1 cellular context compared by ENCODE assay signal in the genomic region with DNA sequence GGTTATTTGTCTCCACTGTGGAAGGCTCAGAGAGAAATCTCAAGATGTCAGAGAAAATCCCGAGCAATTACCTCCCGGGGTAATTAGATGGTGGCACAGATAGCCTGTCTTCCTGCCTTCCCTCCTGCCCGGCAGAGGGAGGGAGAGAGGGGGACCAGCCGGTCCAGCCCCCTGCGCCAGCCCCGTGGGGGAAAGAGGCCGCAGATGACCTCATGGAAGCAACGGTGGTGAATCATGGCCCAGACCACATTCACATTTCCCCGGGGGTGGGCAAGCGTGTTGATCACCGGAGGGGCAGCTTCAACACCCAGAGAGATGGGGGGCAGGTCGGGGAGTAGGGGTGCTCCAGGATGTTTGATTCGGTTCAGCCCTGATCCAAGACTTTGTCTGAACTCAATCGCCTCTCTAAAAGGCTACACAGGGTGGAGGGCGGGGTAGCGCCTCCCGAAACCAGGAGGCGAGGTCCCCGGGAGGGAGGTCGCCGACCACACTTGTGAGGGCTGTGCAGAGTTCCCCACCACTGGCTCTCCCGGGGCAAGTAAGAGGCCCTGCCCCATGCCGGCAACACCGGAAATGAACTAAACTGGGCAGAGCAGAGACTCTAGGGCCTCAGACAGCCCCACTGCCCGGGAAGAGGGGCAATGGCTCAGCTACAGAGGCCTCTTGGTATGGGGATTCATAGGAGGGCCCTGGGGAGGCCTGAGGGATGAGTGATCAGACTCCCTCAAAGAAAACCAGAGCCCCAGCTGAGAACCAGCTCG.
A peak's percentile ranks its signal among the peaks of the same experiment; 100 is the strongest.
TF ChIP-seq lines count a peak whose summit lies in the region.

No MANE protein-coding gene starts in this region.

TF ChIP-seq in K562, 482 proteins besides CTCF, POLR2A, EP300 and RAD21 (continued from another document):
- TF ChIP-seq, protein P1, sequence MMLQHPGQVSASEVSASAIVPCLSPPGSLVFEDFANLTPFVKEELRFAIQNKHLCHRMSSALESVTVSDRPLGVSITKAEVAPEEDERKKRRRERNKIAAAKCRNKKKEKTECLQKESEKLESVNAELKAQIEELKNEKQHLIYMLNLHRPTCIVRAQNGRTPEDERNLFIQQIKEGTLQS (IDR thresholded peaks at IDR 0.05): peak; percentile 74
- TF ChIP-seq, protein P1 (CRISPR knock-in tag; conservative IDR thresholded peaks at IDR 0.05): no peak
- peak; percentile 67 for TF ChIP-seq ATF7 (IDR thresholded peaks at IDR 0.05)
- TF ChIP-seq CEBPG (CRISPR knock-in tag; IDR thresholded peaks at IDR 0.05): no peak
- TF ChIP-seq CEBPG (tag; conservative IDR thresholded peaks at IDR 0.05 in 1 of 2, IDR thresholded peaks at IDR 0.05 in 1 of 2): peak in 1 of 2 experiments; percentile 36; a peak in 2 of 4 replicates
- TF ChIP-seq, protein P2, sequence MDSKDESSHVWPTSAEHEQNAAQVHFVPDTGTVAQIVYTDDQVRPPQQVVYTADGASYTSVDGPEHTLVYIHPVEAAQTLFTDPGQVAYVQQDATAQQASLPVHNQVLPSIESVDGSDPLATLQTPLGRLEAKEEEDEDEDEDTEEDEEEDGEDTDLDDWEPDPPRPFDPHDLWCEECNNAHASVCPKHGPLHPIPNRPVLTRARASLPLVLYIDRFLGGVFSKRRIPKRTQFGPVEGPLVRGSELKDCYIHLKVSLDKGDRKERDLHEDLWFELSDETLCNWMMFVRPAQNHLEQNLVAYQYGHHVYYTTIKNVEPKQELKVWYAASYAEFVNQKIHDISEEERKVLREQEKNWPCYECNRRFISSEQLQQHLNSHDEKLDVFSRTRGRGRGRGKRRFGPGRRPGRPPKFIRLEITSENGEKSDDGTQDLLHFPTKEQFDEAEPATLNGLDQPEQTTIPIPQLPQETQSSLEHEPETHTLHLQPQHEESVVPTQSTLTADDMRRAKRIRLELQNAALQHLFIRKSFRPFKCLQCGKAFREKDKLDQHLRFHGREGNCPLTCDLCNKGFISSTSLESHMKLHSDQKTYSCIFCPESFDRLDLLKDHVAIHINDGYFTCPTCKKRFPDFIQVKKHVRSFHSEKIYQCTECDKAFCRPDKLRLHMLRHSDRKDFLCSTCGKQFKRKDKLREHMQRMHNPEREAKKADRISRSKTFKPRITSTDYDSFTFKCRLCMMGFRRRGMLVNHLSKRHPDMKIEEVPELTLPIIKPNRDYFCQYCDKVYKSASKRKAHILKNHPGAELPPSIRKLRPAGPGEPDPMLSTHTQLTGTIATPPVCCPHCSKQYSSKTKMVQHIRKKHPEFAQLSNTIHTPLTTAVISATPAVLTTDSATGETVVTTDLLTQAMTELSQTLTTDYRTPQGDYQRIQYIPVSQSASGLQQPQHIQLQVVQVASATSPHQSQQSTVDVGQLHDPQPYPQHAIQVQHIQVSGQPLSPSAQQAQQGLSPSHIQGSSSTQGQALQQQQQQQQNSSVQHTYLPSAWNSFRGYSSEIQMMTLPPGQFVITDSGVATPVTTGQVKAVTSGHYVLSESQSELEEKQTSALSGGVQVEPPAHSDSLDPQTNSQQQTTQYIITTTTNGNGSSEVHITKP (IDR thresholded peaks at IDR 0.05; ENCODE audit: partially characterized antibody): peak; percentile 97
- 0 out of 4 replicates have a peak, but pooled peaks of 1 of the 2 experiments have one; percentile 4 for TF ChIP-seq TRIM24 (IDR thresholded peaks at IDR 0.05)
- TF ChIP-seq SIX5 (IDR thresholded peaks at IDR 0.05; ENCODE audit: borderline replicate concordance in 1 of 2, insufficient read depth in 1 of 2, low read depth in 1 of 2, low read length in 2 of 2): no peak
- no peak for TF ChIP-seq ZC3H11A (IDR thresholded peaks at IDR 0.05; ENCODE audit: low read depth, low read length)
- peak; percentile 14; the same call in 1 of the 2 replicates for TF ChIP-seq JUND (IDR thresholded peaks at IDR 0.05; ENCODE audit: borderline replicate concordance, low read depth, low read length)
- TF ChIP-seq JUND (tag; IDR thresholded peaks at IDR 0.05; ENCODE audit: borderline replicate concordance, low read depth, low read length): no peak
